1 cellular context compared by ENCODE assay signal in genomic region chr7:101381549-101381948, GRCh38.
A peak's percentile ranks its signal among the peaks of the same experiment; 100 is the strongest.
TF ChIP-seq lines count a peak whose summit lies in the region.

No MANE protein-coding gene starts in this region.

TF ChIP-seq in HEK293, 187 proteins besides CTCF, POLR2A, EP300 and RAD21 (continued from another document):
- no peak for TF ChIP-seq ZNF248 (tag by site-specific recombination; IDR thresholded peaks at IDR 0.05)
- TF ChIP-seq ZNF488 (tag by site-specific recombination; IDR thresholded peaks at IDR 0.05), result no peak
- TF ChIP-seq ZNF776 (tag by site-specific recombination; IDR thresholded peaks at IDR 0.05; ENCODE audit: borderline replicate concordance), result no peak
- TF ChIP-seq ZNF157 (tag by site-specific recombination; IDR thresholded peaks at IDR 0.05), result no peak
- no peak for TF ChIP-seq ZNF654 (tag by site-specific recombination; IDR thresholded peaks at IDR 0.05; ENCODE audit: low read depth)
- peak; percentile 28; the same call in 1 of the 2 replicates for TF ChIP-seq PRDM10 (tag by site-specific recombination; IDR thresholded peaks at IDR 0.05)
- peak; percentile 74 for TF ChIP-seq KLF1 (tag by site-specific recombination; IDR thresholded peaks at IDR 0.05)
- TF ChIP-seq PATZ1 (tag by site-specific recombination; IDR thresholded peaks at IDR 0.05), result 0 out of 2 replicates have a peak, but pooled peaks have one; percentile 18
- no peak for TF ChIP-seq ZNF837 (tag by site-specific recombination; IDR thresholded peaks at IDR 0.05)
